Comparison of ENCODE assay signal across 16 cellular contexts in genomic region chrX:44570524-44570923, GRCh38.
DNase-seq lines count a peak whose midpoint lies in the region; ATAC-seq, FAIRE-seq and TF ChIP-seq lines count a peak whose summit lies in the region.
"Had no signal": no experiment of that assay in that cellular context is flagged by ENCODE, and none has a peak within 500 bp of the region (broad histone marks: within the 10 kb centered on the region; RNA-seq: fewer than 3 reads in every experiment).

No MANE protein-coding gene starts in this region.

- no peak for TF ChIP-seq CTCF in epithelial cell of esophagus (IDR thresholded peaks at IDR 0.05; ENCODE audit: insufficient read depth, low read depth, low read length, missing control alignments)

- peak; percentile 51 for FAIRE-seq in GM18507 (lab: Jason Lieb, UNC)
- FAIRE-seq: GM12892, keratinocyte had no signal

- H3K4me3 ChIP-seq in epithelial cell of esophagus (ENCODE audit: low read length): no peak overlapping the region
- H3K4me3 ChIP-seq: skin epidermis had no signal

- DNase-seq in GM18507 (ENCODE audit: extremely low spot score, insufficient read length, low read depth) (no peak), OCI-M1 (lab: John Stamatoyannopoulos, UW) (peak; percentile 0), epithelial cell of esophagus (ENCODE audit: low read depth) (peak; percentile 35), superior temporal gyrus (ENCODE audit: extremely low spot score) (peak; percentile 11), NCI-H748 (lab: John Stamatoyannopoulos, UW; ENCODE audit: unreplicated experiment) (no peak)
- DNase-seq in stimulated activated CD4-positive, alpha-beta T cell treated with anti-CD3 and anti-CD28 coated beads, Interleukin-2, amount 100 ng/mL, for 48 hours: no peak
- DNase-seq: activated CD4-positive, alpha-beta T cell treated with anti-CD3 and anti-CD28 coated beads for 1 hour; CD4-positive, alpha-beta T cell; NCI-H1930; NCI-H774; stimulated activated naive CD8-positive, alpha-beta T cell treated with anti-CD3 and anti-CD28 coated beads, Interleukin-15, Interleukin-2, amounts not matched to agents 100 U/mL and 50 U/mL, for 24 hours; T-helper 17 cell had no signal

- ATAC-seq in GM18907 (IDR thresholded peaks at IDR 0.05; ENCODE audit: unreplicated experiment): no peak
- ATAC-seq: stimulated activated naive CD8-positive, alpha-beta T cell treated with anti-CD3 and anti-CD28 coated beads, Interleukin-15, Interleukin-2, amounts not matched to agents 100 U/mL and 50 U/mL, for 24 hours; T-helper 17 cell had no signal

Comparison
In these comparisons a context has a peak if more than half of its experiments do, and no peak if none do; other contexts are left out.
1. DNase-seq: peak in OCI-M1 (single experiment), epithelial cell of esophagus (single experiment) and superior temporal gyrus (single experiment); none in GM18507 (single experiment), NCI-H748 (single experiment) and stimulated activated CD4-positive, alpha-beta T cell treated with anti-CD3 and anti-CD28 coated beads, Interleukin-2, amount 100 ng/mL, for 48 hours (0 of 2).